10 cellular contexts compared by ENCODE assay signal in the genomic region with DNA sequence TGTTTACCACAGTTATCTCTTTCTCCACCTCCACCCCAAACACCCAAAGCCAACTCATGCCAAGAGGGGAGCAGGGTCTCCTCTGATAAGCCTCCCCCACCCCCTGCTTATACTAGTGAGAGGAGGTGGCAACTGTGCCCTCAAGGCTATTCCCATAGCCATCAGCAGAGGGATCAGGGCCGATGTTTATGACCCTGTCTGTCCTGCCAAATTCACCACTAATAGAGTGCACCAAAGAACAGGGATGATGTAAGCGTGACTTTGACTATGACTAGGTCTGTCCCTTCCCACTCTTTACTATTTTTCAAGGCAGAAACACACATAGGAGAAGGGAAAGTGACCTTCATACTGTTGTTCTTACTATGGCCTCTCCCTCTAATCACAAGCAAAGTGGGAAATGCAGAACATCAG.
DNase-seq lines count a peak whose midpoint lies in the region; ATAC-seq and TF ChIP-seq lines count a peak whose summit lies in the region.
"Had no signal": no experiment of that assay in that cellular context is flagged by ENCODE, and none has a peak within 500 bp of the region (broad histone marks: within the 10 kb centered on the region; RNA-seq: fewer than 3 reads in every experiment).

No MANE protein-coding gene starts in this region.

- H3K27ac ChIP-seq in breast epithelium (peak overlapping the region; percentile 80 to 86), lower lobe of right lung (peak overlapping the region; percentile 34), testis (no peak overlapping the region)

- DNase-seq in AG08395 (ENCODE audit: low spot score) (peak; percentile 62), breast epithelium (ENCODE audit: low spot score in 2 of 2) (no peak), lower lobe of right lung (no peak), type B pancreatic cell (ENCODE audit: extremely low spot score, unreplicated experiment) (no peak), testis (no peak), immature natural killer cell (no peak), NCI-H187 (lab: John Stamatoyannopoulos, UW) (no peak)
- DNase-seq: GOT3, NCI-H1092 treated with DMSO at 0.1 percent for 48 hours had no signal

- H3K27ac Mint-ChIP-seq in type B pancreatic cell (no peak overlapping the region), immature natural killer cell (no peak overlapping the region)

- no peak overlapping the region for H3K4me3 ChIP-seq in breast epithelium
- H3K4me3 ChIP-seq in lower lobe of right lung: no peak overlapping the region
- H3K4me3 ChIP-seq in testis: no peak overlapping the region

- H3K4me1 ChIP-seq in breast epithelium (peaks cover under 1 to 10% of the 10 kb centered on the region in 2 donors), lower lobe of right lung (peaks cover 100% of the 10 kb centered on the region), testis (peaks cover 4% of the 10 kb centered on the region)

- H3K4me1 Mint-ChIP-seq in type B pancreatic cell (ENCODE audit: unreplicated experiment) (peaks cover 44% of the 10 kb centered on the region), immature natural killer cell (no peaks in the 10 kb centered on the region)

- H3K27me3 ChIP-seq in breast epithelium (no peaks in the 10 kb centered on the region), lower lobe of right lung (ENCODE audit: low read depth) (no peaks in the 10 kb centered on the region), testis (no peaks in the 10 kb centered on the region)

- H3K36me3 Mint-ChIP-seq in type B pancreatic cell (no peaks in the 10 kb centered on the region), immature natural killer cell (no peaks in the 10 kb centered on the region)

- H3K9me3 Mint-ChIP-seq in type B pancreatic cell (no peaks in the 10 kb centered on the region), immature natural killer cell (no peaks in the 10 kb centered on the region)

- H3K9me3 ChIP-seq in breast epithelium (no peaks in the 10 kb centered on the region), lower lobe of right lung (no peaks in the 10 kb centered on the region), testis (no peaks in the 10 kb centered on the region)

- TF ChIP-seq CTCF in breast epithelium (IDR thresholded peaks at IDR 0.05): no peak
- TF ChIP-seq CTCF in lower lobe of right lung (IDR thresholded peaks at IDR 0.05): peak; percentile 12
- TF ChIP-seq CTCF in type B pancreatic cell (conservative IDR thresholded peaks at IDR 0.05): no peak
- no peak for TF ChIP-seq CTCF in testis (IDR thresholded peaks at IDR 0.05)

- WGBS in testis, 2 donors: 75 to 76% methylated on average over 2 of the region's 2 CpGs

- intact Hi-C loops in breast epithelium (cut with DNase I; ENCODE audit: low total_unique reads) (no loop called here), lower lobe of right lung (cut with DNase I) (no loop called here), testis (cut with DNase I; ENCODE audit: low total_unique reads) (loop anchor here (10.0 kb wide), 1 partner anchor 113 kb away; no protein-coding TSS in a partner anchor)

- H3K4me3 Mint-ChIP-seq in type B pancreatic cell (no peak overlapping the region), immature natural killer cell (no peak overlapping the region)

- H3K36me3 ChIP-seq in breast epithelium (no peaks in the 10 kb centered on the region), lower lobe of right lung (no peaks in the 10 kb centered on the region), testis (ENCODE audit: low read depth, missing control alignments) (no peaks in the 10 kb centered on the region)

- H3K27me3 Mint-ChIP-seq in type B pancreatic cell (no peaks in the 10 kb centered on the region), immature natural killer cell (ENCODE audit: low read depth in 3 of 3) (peaks cover 0 to 8% (median 0%) of the 10 kb centered on the region in 3 donors)

- peak; percentile 44 for ATAC-seq in HG02588 (IDR thresholded peaks at IDR 0.05; ENCODE audit: unreplicated experiment)
- ATAC-seq in lower lobe of right lung: no peak

- TF ChIP-seq POLR2A in breast epithelium (IDR thresholded peaks at IDR 0.05) (no peak), testis (IDR thresholded peaks at IDR 0.05) (no peak)

Comparison
In these comparisons a context has a peak if more than half of its experiments do, and no peak if none do; other contexts are left out.
1. H3K27ac ChIP-seq: peak in breast epithelium (2 of 2) and lower lobe of right lung (single experiment); none in testis (0 of 2).